Comparison of ENCODE assay signal across 18 cellular contexts in the genomic region with DNA sequence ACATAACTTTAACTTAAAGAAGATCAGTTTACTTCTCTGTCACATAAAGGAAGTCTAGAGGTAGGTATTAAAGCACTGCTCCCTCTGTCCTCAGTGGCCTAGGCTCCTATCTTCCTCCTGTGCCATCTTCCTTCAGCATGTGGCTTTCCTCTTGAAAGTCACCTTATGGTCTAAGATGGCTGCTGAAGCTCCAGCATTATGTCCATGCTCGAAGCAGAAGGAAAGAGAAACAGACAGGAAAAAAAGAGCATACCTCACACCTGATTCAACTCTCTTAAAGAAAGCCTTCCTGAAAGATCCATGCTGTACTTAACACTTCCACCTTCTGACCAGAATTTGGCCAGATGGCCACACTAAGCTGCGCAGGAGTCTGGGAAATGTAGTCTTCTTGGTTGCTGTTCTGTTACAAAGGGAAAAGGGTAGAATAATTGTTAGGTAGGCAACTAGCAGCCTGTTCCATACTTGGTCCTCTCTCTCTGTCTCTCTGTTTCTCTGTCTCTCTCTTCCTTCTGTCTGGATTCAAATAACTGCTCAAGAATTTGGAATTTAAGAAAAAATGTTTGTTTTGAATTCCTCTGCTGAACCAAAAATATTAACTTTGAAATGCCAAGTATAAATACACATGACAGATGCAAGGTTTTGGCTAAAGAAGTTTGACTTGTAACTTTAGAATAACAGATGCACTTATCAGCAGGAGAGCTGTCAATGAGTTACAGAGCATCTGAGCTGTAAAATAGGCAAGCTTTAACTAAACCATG. TPM values are rescaled to one million over a fixed set of nuclear protein-coding genes. Genes with fewer than 3 reads are reported as not detected.
DNase-seq lines count a peak whose midpoint lies in the region; ATAC-seq and TF ChIP-seq lines count a peak whose summit lies in the region.
"Had no signal": no experiment of that assay in that cellular context is flagged by ENCODE, and none has a peak within 500 bp of the region (broad histone marks: within the 10 kb centered on the region; RNA-seq: fewer than 3 reads in every experiment).

No MANE protein-coding gene starts in this region.

- DNase-seq in GM04503 (ENCODE audit: low read depth) (peak; percentile 93), NCI-H524 treated with DMSO at 0.1 percent for 48 hours (lab: John Stamatoyannopoulos, UW) (peak; percentile 63), endodermal cell (peak; percentile 62), osteocyte (ENCODE audit: extremely low spot score, unreplicated experiment) (no peak), cortex of kidney (lab: John Stamatoyannopoulos, UW) (no peak)
- no peak for DNase-seq in naive thymus-derived CD4-positive, alpha-beta T cell
- DNase-seq in stimulated activated CD4-positive, alpha-beta T cell treated with anti-CD3 and anti-CD28 coated beads, Interleukin-12 subunit alpha, Interleukin-12 subunit beta, amount 100 ng/mL, for 4 hours: no peak
- DNase-seq: immature natural killer cell, MM.1S, naive B cell, NCI-H526, transverse colon had no signal

- intact Hi-C loops in naive thymus-derived CD4-positive, alpha-beta T cell (cut with micrococcal nuclease): no loop called here

- H3K27me3 Mint-ChIP-seq in endodermal cell (ENCODE audit: insufficient read depth) (no peaks in the 10 kb centered on the region), osteocyte (ENCODE audit: unreplicated experiment) (no peaks in the 10 kb centered on the region)
- H3K27me3 Mint-ChIP-seq in naive thymus-derived CD4-positive, alpha-beta T cell: peaks cover 34 to 70% (median 49%) of the 10 kb centered on the region in 5 donors

- ATAC-seq in naive thymus-derived CD4-positive, alpha-beta T cell: no peak
- ATAC-seq: activated T-helper 17 cell treated with anti-CD3 and anti-CD28 coated beads, Interleukin-2, amount 50 U/mL, for 72 hours had no signal

- POLR2A ChIA-PET in naive thymus-derived CD4-positive, alpha-beta T cell (lab: Charles Lee): no interaction called here

- H3K27ac ChIP-seq in endodermal cell (ENCODE audit: low read depth, low read length): no peak overlapping the region
- no peak overlapping the region for H3K27ac ChIP-seq in naive thymus-derived CD4-positive, alpha-beta T cell (ENCODE audit: low read depth, low read length)
- H3K27ac ChIP-seq: HL-60, SK-N-MC had no signal

- CTCF ChIA-PET in naive thymus-derived CD4-positive, alpha-beta T cell (lab: Charles Lee): interaction anchor here (0.9 kb wide), 1 partner anchor 9 kb away, joined by 3 read pairs; no protein-coding TSS in a partner anchor

- H3K27ac Mint-ChIP-seq in endodermal cell: no peak overlapping the region
- H3K27ac Mint-ChIP-seq in osteocyte (ENCODE audit: unreplicated experiment): peak overlapping the region; percentile 89
- no peak overlapping the region for H3K27ac Mint-ChIP-seq in naive thymus-derived CD4-positive, alpha-beta T cell
- H3K27ac Mint-ChIP-seq: activated T-helper 17 cell treated with anti-CD3 and anti-CD28 coated beads, Interleukin-2, amount 50 U/mL, for 72 hours; immature natural killer cell had no signal

- H3K9me3 ChIP-seq in endodermal cell (ENCODE audit: control insufficient read depth, low read length): peaks cover 10% of the 10 kb centered on the region
- no peaks in the 10 kb centered on the region for H3K9me3 ChIP-seq in naive thymus-derived CD4-positive, alpha-beta T cell (ENCODE audit: control insufficient read depth in 2 of 3, low read length in 3 of 3)

- H3K36me3 Mint-ChIP-seq in endodermal cell (ENCODE audit: low read depth) (peaks cover 2% of the 10 kb centered on the region), osteocyte (ENCODE audit: unreplicated experiment) (peaks cover 3% of the 10 kb centered on the region)
- peaks cover 0 to 5% (median 3%) of the 10 kb centered on the region in 5 donors for H3K36me3 Mint-ChIP-seq in naive thymus-derived CD4-positive, alpha-beta T cell

- peaks cover 10% of the 10 kb centered on the region for H3K9me3 Mint-ChIP-seq in endodermal cell
- H3K9me3 Mint-ChIP-seq in osteocyte (ENCODE audit: unreplicated experiment): peaks cover 4% of the 10 kb centered on the region
- peaks cover 0 to 12% (median 5%) of the 10 kb centered on the region in 11 donors for H3K9me3 Mint-ChIP-seq in naive thymus-derived CD4-positive, alpha-beta T cell

- H3K36me3 ChIP-seq in endodermal cell (ENCODE audit: control insufficient read depth, insufficient read depth, low read length): no peaks in the 10 kb centered on the region
- no peaks in the 10 kb centered on the region for H3K36me3 ChIP-seq in naive thymus-derived CD4-positive, alpha-beta T cell (ENCODE audit: control insufficient read depth in 2 of 3, insufficient read depth in 3 of 3, low read length in 3 of 3)
- H3K36me3 ChIP-seq: transverse colon had no signal

- 87% methylated on average over 2 of the region's 2 CpGs; no CpG with 5 or more reads in 1 of the 2 experiments for WGBS in endodermal cell (ENCODE audit: insufficient coverage in 1 of 2, insufficient read length in 1 of 2), 2 experiments

- H3K9ac ChIP-seq in endodermal cell (ENCODE audit: extremely low read depth, low read length, poor library complexity, severe bottlenecking): no peak overlapping the region

- H3K4me3 Mint-ChIP-seq in endodermal cell (no peak overlapping the region), osteocyte (ENCODE audit: unreplicated experiment) (peak overlapping the region; percentile 5)
- H3K4me3 Mint-ChIP-seq in naive thymus-derived CD4-positive, alpha-beta T cell: no peak overlapping the region
- H3K4me3 Mint-ChIP-seq: activated T-helper 17 cell treated with anti-CD3 and anti-CD28 coated beads, Interleukin-2, amount 50 U/mL, for 72 hours; immature natural killer cell; naive B cell had no signal

- TF ChIP-seq CTCF in endodermal cell (conservative IDR thresholded peaks at IDR 0.05) (no peak), osteocyte (IDR thresholded peaks at IDR 0.05) (no peak)

- H3K4me1 Mint-ChIP-seq in endodermal cell (peaks cover 5% of the 10 kb centered on the region), osteocyte (ENCODE audit: unreplicated experiment) (peaks cover 45% of the 10 kb centered on the region)
- H3K4me1 Mint-ChIP-seq in naive thymus-derived CD4-positive, alpha-beta T cell: no peaks in the 10 kb centered on the region
- H3K4me1 Mint-ChIP-seq: activated T-helper 17 cell treated with anti-CD3 and anti-CD28 coated beads, Interleukin-2, amount 50 U/mL, for 72 hours; immature natural killer cell; naive B cell had no signal

- no peaks in the 10 kb centered on the region for H3K27me3 ChIP-seq in endodermal cell (ENCODE audit: control insufficient read depth, insufficient read depth, low read length, poor library complexity, severe bottlenecking)
- H3K27me3 ChIP-seq in naive thymus-derived CD4-positive, alpha-beta T cell (ENCODE audit: control insufficient read depth in 2 of 2, insufficient read depth in 2 of 2, low read length in 2 of 2): no peaks in the 10 kb centered on the region
- H3K27me3 ChIP-seq: transverse colon had no signal

- H3K4me3 ChIP-seq in endodermal cell (ENCODE audit: low read length): no peak overlapping the region
- H3K4me3 ChIP-seq in naive thymus-derived CD4-positive, alpha-beta T cell (ENCODE audit: low read length): no peak overlapping the region
- H3K4me3 ChIP-seq: SK-N-MC, transverse colon had no signal

- no peaks in the 10 kb centered on the region for H3K4me1 ChIP-seq in endodermal cell (ENCODE audit: control insufficient read depth, insufficient read depth, low read length)
- no peaks in the 10 kb centered on the region for H3K4me1 ChIP-seq in naive thymus-derived CD4-positive, alpha-beta T cell (ENCODE audit: control insufficient read depth in 2 of 2, insufficient read depth in 2 of 2, low read length in 2 of 2)

RNA-seq across cellular contexts. Expression of gene TMEM174, which starts 15.9 kb away (rescaled TPM):
- not detected for total RNA-seq in endodermal cell
- not detected for polyA plus RNA-seq in endodermal cell (2013, experiment 1 of 2)
- not detected for polyA plus RNA-seq in endodermal cell (2013, experiment 2 of 2)
- not detected in 2 replicates for total RNA-seq in osteocyte
- total RNA-seq in naive thymus-derived CD4-positive, alpha-beta T cell: not detected
- not detected for polyA plus RNA-seq in naive thymus-derived CD4-positive, alpha-beta T cell
- total RNA-seq: activated T-helper 17 cell treated with anti-CD3 and anti-CD28 coated beads, Interleukin-2, amount 50 U/mL, for 72 hours; Daoy; epithelial cell of proximal tubule; skeletal muscle tissue had no signal
- polyA plus RNA-seq: immature natural killer cell had no signal

Comparison
In these comparisons a context has a peak if more than half of its experiments do, and no peak if none do; other contexts are left out.
1. DNase-seq: peak in GM04503 (single experiment), NCI-H524 treated with DMSO at 0.1 percent for 48 hours (single experiment) and endodermal cell (single experiment); none in osteocyte (single experiment), cortex of kidney (single experiment), naive thymus-derived CD4-positive, alpha-beta T cell (0 of 9) and stimulated activated CD4-positive, alpha-beta T cell treated with anti-CD3 and anti-CD28 coated beads, Interleukin-12 subunit alpha, Interleukin-12 subunit beta, amount 100 ng/mL, for 4 hours (single experiment).